In the genomic region with DNA sequence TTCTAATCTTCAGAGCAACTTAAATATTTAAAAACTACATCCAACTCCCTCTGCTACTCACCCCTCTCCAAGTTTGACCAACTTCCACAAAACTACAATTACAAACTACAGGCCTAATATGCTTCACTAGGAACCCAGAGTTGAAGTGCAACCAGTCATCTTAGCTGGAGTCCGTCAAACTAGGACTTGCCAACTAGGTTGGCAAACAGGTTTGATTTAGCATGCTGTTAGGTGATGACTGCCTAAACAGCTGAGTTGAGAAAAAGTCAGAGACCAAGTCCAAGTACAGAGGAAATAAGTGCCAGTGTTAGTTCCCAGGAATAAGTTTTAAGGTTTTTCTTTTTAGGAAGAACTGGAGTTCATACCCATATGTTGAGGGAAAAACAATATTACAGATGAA, we compare ENCODE assay signal across 22 cellular contexts.
"Had no signal": no experiment of that assay in that cellular context is flagged by ENCODE, and none has a peak within 500 bp of the region (broad histone marks: within the 10 kb centered on the region; RNA-seq: fewer than 3 reads in every experiment).

No MANE protein-coding gene starts in this region.

- H3K9me3 ChIP-seq: colonic mucosa, esophagus squamous epithelium, gastrocnemius medialis, heart right ventricle, left lung, lower lobe of right lung, mucosa of descending colon had no signal

- H3K4me3 ChIP-seq: colonic mucosa, esophagus squamous epithelium, gastrocnemius medialis, heart right ventricle, left lung, lower lobe of right lung, mucosa of descending colon had no signal

- H3K36me3 ChIP-seq: colonic mucosa, esophagus squamous epithelium, gastrocnemius medialis, heart right ventricle, left lung, lower lobe of right lung had no signal

- H3K4me1 ChIP-seq: colonic mucosa, gastrocnemius medialis, heart right ventricle, left lung, lower lobe of right lung had no signal

- ATAC-seq: effector memory CD8-positive, alpha-beta T cell; gastrocnemius medialis; heart right ventricle; left cardiac atrium; left lung; left ventricle myocardium superior; lower lobe of right lung; mucosa of descending colon; naive thymus-derived CD8-positive, alpha-beta T cell had no signal

- DNase-seq: colonic mucosa; cortex of kidney; effector CD8-positive, alpha-beta T cell; effector memory CD8-positive, alpha-beta T cell; endodermal cell; esophagus squamous epithelium; foreskin fibroblast; foreskin melanocyte; gastrocnemius medialis; glutamatergic neuron; head of caudate nucleus; heart right ventricle; hippocampal formation; left cardiac atrium; left lung; left ventricle myocardium superior; lower lobe of right lung; mesenchymal stem cell; midbrain; mucosa of descending colon; naive B cell; naive thymus-derived CD8-positive, alpha-beta T cell had no signal

- H3K27ac ChIP-seq: colonic mucosa, esophagus squamous epithelium, gastrocnemius medialis, heart right ventricle, left lung, lower lobe of right lung had no signal

- H3K27me3 ChIP-seq: colonic mucosa, esophagus squamous epithelium, gastrocnemius medialis, heart right ventricle, left lung had no signal
